3 cellular contexts compared by ENCODE assay signal in genomic region chr11:70064011-70064725, GRCh38.
TF ChIP-seq lines count a peak whose summit lies in the region.

No MANE protein-coding gene starts in this region.

TF ChIP-seq in SK-N-SH, 30 proteins besides CTCF, POLR2A, EP300 and RAD21:
- TF ChIP-seq CHD2 (IDR thresholded peaks at IDR 0.05; ENCODE audit: low read length, partially characterized antibody) = no peak
- TF ChIP-seq MEF2A (IDR thresholded peaks at IDR 0.05; ENCODE audit: borderline replicate concordance, low read depth) = no peak
- no peak for TF ChIP-seq USF1 (IDR thresholded peaks at IDR 0.05; ENCODE audit: borderline replicate concordance, low read depth)
- no peak for TF ChIP-seq ZBTB33 (IDR thresholded peaks at IDR 0.05; ENCODE audit: borderline replicate concordance, low read depth)
- no peak for TF ChIP-seq TCF12 (IDR thresholded peaks at IDR 0.05)
- no peak for TF ChIP-seq RXRA (IDR thresholded peaks at IDR 0.05; ENCODE audit: borderline replicate concordance, low read depth)
- no peak for TF ChIP-seq TAF1 (IDR thresholded peaks at IDR 0.05; ENCODE audit: borderline replicate concordance, low read depth, low read length)
- no peak for TF ChIP-seq FOXM1 (IDR thresholded peaks at IDR 0.05; ENCODE audit: low read depth)
- TF ChIP-seq YY1 (IDR thresholded peaks at IDR 0.05; ENCODE audit: low read depth) = no peak
- no peak for TF ChIP-seq IRF3 (IDR thresholded peaks at IDR 0.05; ENCODE audit: low read depth, low read length)
- TF ChIP-seq MXI1 (IDR thresholded peaks at IDR 0.05; ENCODE audit: low read depth, low read length) = no peak
- TF ChIP-seq ELF1 (IDR thresholded peaks at IDR 0.05) = no peak
- no peak for TF ChIP-seq POLR2AphosphoS5 (IDR thresholded peaks at IDR 0.05; ENCODE audit: low read depth, low read length)
- TF ChIP-seq USF2 (IDR thresholded peaks at IDR 0.05; ENCODE audit: borderline replicate concordance, low read depth, low read length) = no peak
- TF ChIP-seq TEAD4 (IDR thresholded peaks at IDR 0.05; ENCODE audit: borderline replicate concordance, insufficient read depth) = no peak
- TF ChIP-seq FOXJ3 (CRISPR knock-in tag; IDR thresholded peaks at IDR 0.05) = no peak
- no peak for TF ChIP-seq RFX5 (IDR thresholded peaks at IDR 0.05; ENCODE audit: low read length)
- TF ChIP-seq RCOR1 (IDR thresholded peaks at IDR 0.05; ENCODE audit: low read length) = no peak
- no peak for TF ChIP-seq SIN3A (IDR thresholded peaks at IDR 0.05; ENCODE audit: borderline replicate concordance, low read depth, low read length)
- TF ChIP-seq SMC3 (IDR thresholded peaks at IDR 0.05; ENCODE audit: low read depth, low read length) = no peak

TF ChIP-seq in SK-N-SH treated with all-trans-retinoic acid at 6 μM for 48 hours, 23 proteins besides CTCF, POLR2A, EP300 and RAD21:
- no peak for TF ChIP-seq POU6F1 (CRISPR knock-in tag; IDR thresholded peaks at IDR 0.05; ENCODE audit: borderline replicate concordance, low read depth)
- TF ChIP-seq BACH2 (CRISPR knock-in tag; IDR thresholded peaks at IDR 0.05; ENCODE audit: borderline replicate concordance) = no peak
- TF ChIP-seq ISL1 (CRISPR knock-in tag; IDR thresholded peaks at IDR 0.05) = no peak
- no peak for TF ChIP-seq TSHZ2 (CRISPR knock-in tag; IDR thresholded peaks at IDR 0.05)
- no peak for TF ChIP-seq ZC3H10 (CRISPR knock-in tag; IDR thresholded peaks at IDR 0.05)
- TF ChIP-seq PATZ1 (CRISPR knock-in tag; IDR thresholded peaks at IDR 0.05; ENCODE audit: borderline replicate concordance) = no peak
- no peak for TF ChIP-seq PPARA (CRISPR knock-in tag; IDR thresholded peaks at IDR 0.05; ENCODE audit: borderline replicate concordance)
- no peak for TF ChIP-seq OSR1 (CRISPR knock-in tag; IDR thresholded peaks at IDR 0.05)
- TF ChIP-seq GLIS3 (CRISPR knock-in tag; IDR thresholded peaks at IDR 0.05) = no peak
- no peak for TF ChIP-seq CSDC2 (CRISPR knock-in tag; IDR thresholded peaks at IDR 0.05)
- no peak for TF ChIP-seq CREB5 (CRISPR knock-in tag; IDR thresholded peaks at IDR 0.05; ENCODE audit: low read depth)
- no peak for TF ChIP-seq SNAI2 (CRISPR knock-in tag; IDR thresholded peaks at IDR 0.05)
- no peak for TF ChIP-seq ZFP30 (CRISPR knock-in tag; IDR thresholded peaks at IDR 0.05)
- TF ChIP-seq ZNF8 (CRISPR knock-in tag; IDR thresholded peaks at IDR 0.05) = no peak
- TF ChIP-seq RARB (CRISPR knock-in tag; IDR thresholded peaks at IDR 0.05) = no peak
- TF ChIP-seq ZNF565 (CRISPR knock-in tag; conservative IDR thresholded peaks at IDR 0.05; ENCODE audit: low read depth) = no peak

TF ChIP-seq in H1, 55 proteins besides CTCF, POLR2A, EP300 and RAD21:
- TF ChIP-seq MAX (IDR thresholded peaks at IDR 0.05) (no peak), CBX8 (IDR thresholded peaks at IDR 0.05; ENCODE audit: borderline replicate concordance, low read depth, low read length) (no peak), YY1 (IDR thresholded peaks at IDR 0.05; ENCODE audit: low read depth, low read length) (no peak), TAF1 (IDR thresholded peaks at IDR 0.05; ENCODE audit: low read depth, low read length) (no peak), MAFK (IDR thresholded peaks at IDR 0.05; ENCODE audit: low read depth, low read length) (no peak), SUZ12 (IDR thresholded peaks at IDR 0.05; ENCODE audit: low read length) (no peak), NRF1 (IDR thresholded peaks at IDR 0.05; ENCODE audit: low read depth, low read length) (no peak), JUN (IDR thresholded peaks at IDR 0.05; ENCODE audit: low read depth, low read length) (no peak), KDM4A (IDR thresholded peaks at IDR 0.05; ENCODE audit: low read depth, low read length, severe bottlenecking) (no peak), KDM1A (IDR thresholded peaks at IDR 0.05; ENCODE audit: borderline replicate concordance, low read length) (no peak), EZH2 (IDR thresholded peaks at IDR 0.05; ENCODE audit: low read depth, low read length, severe bottlenecking) (no peak), SAP30 (IDR thresholded peaks at IDR 0.05; ENCODE audit: insufficient read depth, insufficient replicate concordance, low read length) (no peak), HDAC2 (IDR thresholded peaks at IDR 0.05; ENCODE audit: borderline replicate concordance in 1 of 2, low read depth in 2 of 2, low read length in 2 of 2) (no peak), CREB1 (IDR thresholded peaks at IDR 0.05) (no peak), TEAD4 (IDR thresholded peaks at IDR 0.05; ENCODE audit: low read depth, low read length) (no peak), SRF (IDR thresholded peaks at IDR 0.05; ENCODE audit: low read depth, low read length) (no peak)
